ENCODE assay signal across 13 cellular contexts in genomic region chr7:108347616-108348015, GRCh38.
DNase-seq lines count a peak whose midpoint lies in the region; ATAC-seq, FAIRE-seq and TF ChIP-seq lines count a peak whose summit lies in the region.
"Had no signal": no experiment of that assay in that cellular context is flagged by ENCODE, and none has a peak within 500 bp of the region (broad histone marks: within the 10 kb centered on the region; RNA-seq: fewer than 3 reads in every experiment).

No MANE protein-coding gene starts in this region.

- H3K36me3 ChIP-seq in GM12878 (ENCODE audit: control insufficient read depth in 2 of 2, insufficient read depth in 2 of 2, low read length in 1 of 2) (no peaks in the 10 kb centered on the region), keratinocyte (ENCODE audit: control insufficient read depth in 2 of 2, extremely low read depth in 1 of 2, insufficient read depth in 2 of 2, low read length in 2 of 2) (no peaks in the 10 kb centered on the region), tibial artery (no peaks in the 10 kb centered on the region)

- in situ Hi-C loops in GM12878 (cut with MboI): no loop called here

- no peak for FAIRE-seq in GM12878 (lab: Jason Lieb, UNC)
- FAIRE-seq in keratinocyte (lab: Jason Lieb, UNC): peak; percentile 85

- no peak overlapping the region for H3K4me3 ChIP-seq in GM12878
- no peak overlapping the region for H3K4me3 ChIP-seq in keratinocyte (ENCODE audit: control insufficient read depth in 2 of 3, extremely low read depth in 1 of 3, insufficient read depth in 2 of 3, low read depth in 1 of 3, low read length in 3 of 3)
- H3K4me3 ChIP-seq in tibial artery: no peak overlapping the region

- no peak overlapping the region for H3K9ac ChIP-seq in GM12878 (ENCODE audit: control insufficient read depth, insufficient read depth, low read length)
- no peak overlapping the region for H3K9ac ChIP-seq in keratinocyte (ENCODE audit: control insufficient read depth, extremely low read depth, insufficient read depth, low read length)

- no peak overlapping the region for H3K27ac Mint-ChIP-seq in Calu3 (ENCODE audit: unreplicated experiment)
- H3K27ac Mint-ChIP-seq in activated CD4-positive, alpha-beta T cell treated with anti-CD3 and anti-CD28 coated beads, Interleukin-2, amount 10 ng/mL, durations not matched to agents 7 days and 5 days: no peak overlapping the region
- H3K27ac Mint-ChIP-seq: CD4-positive, alpha-beta T cell; T-cell had no signal

- H3K27me3 ChIP-seq in GM12878 (replicated peaks in 1 of 2; ENCODE audit: control insufficient read depth in 2 of 2, insufficient read depth in 2 of 2, low read length in 1 of 2): no peaks in the 10 kb centered on the region; a peak in 1 of 4 replicates
- no peaks in the 10 kb centered on the region for H3K27me3 ChIP-seq in keratinocyte (ENCODE audit: control insufficient read depth, extremely low read depth, insufficient read depth, low read length)
- no peaks in the 10 kb centered on the region for H3K27me3 ChIP-seq in tibial artery

- no peaks in the 10 kb centered on the region for H3K9me1 ChIP-seq in keratinocyte (ENCODE audit: control insufficient read depth, extremely low read depth, insufficient read depth, low read length)

- no peak for TF ChIP-seq RAD21 in GM12878 (IDR thresholded peaks at IDR 0.05; ENCODE audit: insufficient read depth, low read depth, low read length)

- H3K27ac ChIP-seq in GM12878 (ENCODE audit: control insufficient read depth, insufficient read depth) (no peak overlapping the region), keratinocyte (ENCODE audit: control insufficient read depth, insufficient read depth, low read length) (no peak overlapping the region), tibial artery (no peak overlapping the region)
- H3K27ac ChIP-seq: HL-60 had no signal

- H3K79me2 ChIP-seq in GM12878 (ENCODE audit: control insufficient read depth, insufficient read depth, low read length) (no peaks in the 10 kb centered on the region), keratinocyte (ENCODE audit: control insufficient read depth, insufficient read depth, low read length) (no peaks in the 10 kb centered on the region)

- dilution Hi-C loops in keratinocyte (cut with MboI; ENCODE audit: extremely low pct_ligation_motif_present, low sequenced_read_pairs): no loop called here

- BruUV-seq in Calu3 (replicated peaks; lab: Mats Ljungman, UMichigan) (no TSS peak), GM12878 (replicated peaks; lab: Mats Ljungman, UMichigan) (no TSS peak)

- H3K4me3 Mint-ChIP-seq in Calu3 (ENCODE audit: low read depth, unreplicated experiment): no peak overlapping the region
- no peak overlapping the region for H3K4me3 Mint-ChIP-seq in activated CD4-positive, alpha-beta T cell treated with anti-CD3 and anti-CD28 coated beads, Interleukin-2, amount 10 ng/mL, durations not matched to agents 7 days and 5 days
- H3K4me3 Mint-ChIP-seq: CD4-positive, alpha-beta T cell; T-cell had no signal

- intact Hi-C loops in Calu3 (cut with micrococcal nuclease; ENCODE audit: unreplicated experiment) (no loop called here), GM12878 (cut with micrococcal nuclease; ENCODE audit: unreplicated experiment) (no loop called here), tibial artery (cut with DNase I; ENCODE audit: low total_unique reads) (no loop called here)

- CTCF ChIA-PET in Calu3 (lab: Charles Lee) (no interaction called here), GM12878 (lab: Yijun Ruan, JAX) (interaction anchor here (0.7 to 1.5 kb wide), 2 partner anchors 13 to 150 kb away, joined by 3 read pairs; no protein-coding TSS in a partner anchor)
- CTCF ChIA-PET in activated CD4-positive, alpha-beta T cell treated with anti-CD3 and anti-CD28 coated beads, Interleukin-2, amount 10 ng/mL, durations not matched to agents 7 days and 5 days (lab: Charles Lee): interaction anchor here (1.3 kb wide), 1 partner anchor 73 kb away, joined by 3 read pairs; no protein-coding TSS in a partner anchor

- H3K4me1 Mint-ChIP-seq in Calu3 (ENCODE audit: low read depth, unreplicated experiment): peaks cover 9% of the 10 kb centered on the region
- no peaks in the 10 kb centered on the region for H3K4me1 Mint-ChIP-seq in activated CD4-positive, alpha-beta T cell treated with anti-CD3 and anti-CD28 coated beads, Interleukin-2, amount 10 ng/mL, durations not matched to agents 7 days and 5 days
- H3K4me1 Mint-ChIP-seq: T-cell had no signal

- H3K9me3 ChIP-seq in GM12878 (replicated peaks; ENCODE audit: control insufficient read depth, insufficient read depth, low read length) (no peaks in the 10 kb centered on the region), keratinocyte (ENCODE audit: control insufficient read depth, low read depth, low read length) (no peaks in the 10 kb centered on the region), tibial artery (no peaks in the 10 kb centered on the region)

- DNase-seq in Calu3 (peak; percentile 12), HuH-7 (ENCODE audit: low spot score) (peak; percentile 12), GM12878 (ENCODE audit: low read depth, low spot score) (no peak), keratinocyte (ENCODE audit: low read depth, low spot score) (no peak), tibial artery (no peak), DMS53 treated with DMSO at 0.1 percent for 48 hours (lab: John Stamatoyannopoulos, UW; ENCODE audit: unreplicated experiment) (no peak)
- no peak for DNase-seq in activated CD4-positive, alpha-beta T cell treated with anti-CD3 and anti-CD28 coated beads, Interleukin-2, amount 10 ng/mL, durations not matched to agents 7 days and 5 days
- DNase-seq: CD4-positive, alpha-beta T cell; NCI-H2171 treated with DMSO at 0.1 percent for 48 hours; T-cell had no signal

- no peaks in the 10 kb centered on the region for H3K4me1 ChIP-seq in GM12878 (ENCODE audit: control insufficient read depth, insufficient read depth, low read length)
- no peaks in the 10 kb centered on the region for H3K4me1 ChIP-seq in keratinocyte (ENCODE audit: control insufficient read depth, extremely low read depth, insufficient read depth, low read length)
- no peaks in the 10 kb centered on the region for H3K4me1 ChIP-seq in tibial artery

- H3K9me3 Mint-ChIP-seq in Calu3 (ENCODE audit: low read depth, unreplicated experiment): no peaks in the 10 kb centered on the region
- no peaks in the 10 kb centered on the region for H3K9me3 Mint-ChIP-seq in activated CD4-positive, alpha-beta T cell treated with anti-CD3 and anti-CD28 coated beads, Interleukin-2, amount 10 ng/mL, durations not matched to agents 7 days and 5 days
- H3K9me3 Mint-ChIP-seq: CD4-positive, alpha-beta T cell; T-cell had no signal

- 25% methylated on average over 2 of the region's 2 CpGs for WGBS in GM12878 (ENCODE audit: insufficient coverage, insufficient replicate concordance, low lambda C conversion rate, missing lambda C conversion rate)

- no peak overlapping the region for H2AFZ ChIP-seq in GM12878 (ENCODE audit: control insufficient read depth, low read depth, low read length)
- no peak overlapping the region for H2AFZ ChIP-seq in keratinocyte (ENCODE audit: control insufficient read depth, low read length)

- H3K4me2 ChIP-seq in GM12878 (ENCODE audit: control insufficient read depth, insufficient read depth) (no peak overlapping the region), keratinocyte (ENCODE audit: control insufficient read depth, extremely low read depth, insufficient read depth, low read depth, low read length) (no peak overlapping the region)

- RAD21 ChIA-PET in GM12878 (lab: Charles Lee; ENCODE audit: unreplicated experiment): no interaction called here

- H3K27me3 Mint-ChIP-seq in Calu3 (ENCODE audit: unreplicated experiment): no peaks in the 10 kb centered on the region
- peaks cover 3% of the 10 kb centered on the region for H3K27me3 Mint-ChIP-seq in activated CD4-positive, alpha-beta T cell treated with anti-CD3 and anti-CD28 coated beads, Interleukin-2, amount 10 ng/mL, durations not matched to agents 7 days and 5 days
- H3K27me3 Mint-ChIP-seq: CD4-positive, alpha-beta T cell had no signal

- peaks cover 3% of the 10 kb centered on the region for H3K36me3 Mint-ChIP-seq in Calu3 (ENCODE audit: insufficient read depth, unreplicated experiment)
- no peaks in the 10 kb centered on the region for H3K36me3 Mint-ChIP-seq in activated CD4-positive, alpha-beta T cell treated with anti-CD3 and anti-CD28 coated beads, Interleukin-2, amount 10 ng/mL, durations not matched to agents 7 days and 5 days (ENCODE audit: low read depth)
- H3K36me3 Mint-ChIP-seq: T-cell had no signal

- TF ChIP-seq EP300 in GM12878 (IDR thresholded peaks at IDR 0.05; ENCODE audit: borderline replicate concordance in 1 of 2, control insufficient read depth in 1 of 2, low read depth in 2 of 2, low read length in 2 of 2): no peak

- ATAC-seq in GM12878 (peak; percentile 48; the same call in 2 of the 3 replicates), HG02852 (IDR thresholded peaks at IDR 0.05; ENCODE audit: unreplicated experiment) (no peak)
- ATAC-seq: left lobe of liver, T-cell had no signal

- POLR2A ChIA-PET in GM12878 (lab: Charles Lee): no interaction called here
- POLR2A ChIA-PET in activated CD4-positive, alpha-beta T cell treated with anti-CD3 and anti-CD28 coated beads, Interleukin-2, amount 10 ng/mL, durations not matched to agents 7 days and 5 days (lab: Charles Lee): no interaction called here

- no peak for TF ChIP-seq POLR2A in GM12878 (IDR thresholded peaks at IDR 0.05; ENCODE audit: low read depth, low read length)

- SMC1A ChIA-PET in GM12878 (lab: Charles Lee; ENCODE audit: uncharacterized antibody, unreplicated experiment): no interaction called here

- no peaks in the 10 kb centered on the region for H4K20me1 ChIP-seq in GM12878 (ENCODE audit: control insufficient read depth, insufficient read depth)
- H4K20me1 ChIP-seq in keratinocyte (ENCODE audit: control insufficient read depth, extremely low read depth, insufficient read depth, low read length): no peaks in the 10 kb centered on the region

- TF ChIP-seq CTCF in Calu3 (IDR thresholded peaks at IDR 0.05; ENCODE audit: unreplicated experiment): no peak
- no peak for TF ChIP-seq CTCF in GM12878 (IDR thresholded peaks at IDR 0.05 in 2 of 3, conservative IDR thresholded peaks at IDR 0.05 in 1 of 3; ENCODE audit: control insufficient read depth in 2 of 3, extremely low read depth in 1 of 3, insufficient read depth in 1 of 3, low read depth in 3 of 3, low read length in 3 of 3)
- TF ChIP-seq CTCF in keratinocyte (optimal IDR thresholded peaks at IDR 0.05 in 1 of 3, IDR thresholded peaks at IDR 0.05 in 1 of 3, conservative IDR thresholded peaks at IDR 0.05 in 1 of 3; ENCODE audit: extremely low read depth in 1 of 3, insufficient read depth in 2 of 3, low read length in 3 of 3): no peak
- no peak for TF ChIP-seq CTCF in tibial artery (IDR thresholded peaks at IDR 0.05)

Comparison
In these comparisons a context has a peak if more than half of its experiments do, and no peak if none do; other contexts are left out.
1. DNase-seq: peak in Calu3 (single experiment) and HuH-7 (single experiment); none in GM12878 (single experiment), keratinocyte (single experiment), tibial artery (0 of 2), DMS53 treated with DMSO at 0.1 percent for 48 hours (single experiment) and activated CD4-positive, alpha-beta T cell treated with anti-CD3 and anti-CD28 coated beads, Interleukin-2, amount 10 ng/mL, durations not matched to agents 7 days and 5 days (single experiment).